14 cellular contexts compared by ENCODE assay signal in genomic region chr6:151380848-151381205, GRCh38. TPM values are rescaled to one million over a fixed set of nuclear protein-coding genes. Genes with fewer than 3 reads are reported as not detected.
DNase-seq lines count a peak whose midpoint lies in the region; ATAC-seq and TF ChIP-seq lines count a peak whose summit lies in the region.
"Had no signal": no experiment of that assay in that cellular context is flagged by ENCODE, and none has a peak within 500 bp of the region (broad histone marks: within the 10 kb centered on the region; RNA-seq: fewer than 3 reads in every experiment).

No MANE protein-coding gene starts in this region.

- H3K9me3 Mint-ChIP-seq in neural progenitor cell: peaks cover 6% of the 10 kb centered on the region

- H3K79me2 ChIP-seq in osteoblast (ENCODE audit: insufficient read depth, low read length) (peaks cover 83% of the 10 kb centered on the region), neural progenitor cell (ENCODE audit: low read depth) (peaks cover 94% of the 10 kb centered on the region)

- TF ChIP-seq POLR2A in GM18505 (IDR thresholded peaks at IDR 0.05; ENCODE audit: borderline replicate concordance, extremely low read depth, insufficient read depth, insufficient read length): no peak

- H2AK5ac ChIP-seq in neuronal stem cell (ENCODE audit: low read depth, low read length): no peak overlapping the region

- no peak overlapping the region for H2BK5ac ChIP-seq in neuronal stem cell (ENCODE audit: low read length)

- H3K4me1 Mint-ChIP-seq in neural progenitor cell: peaks cover 19% of the 10 kb centered on the region

- H3K36me3 Mint-ChIP-seq in neural progenitor cell: peaks cover 17% of the 10 kb centered on the region

- H3K4me2 ChIP-seq in osteoblast (ENCODE audit: insufficient read depth, low read length) (peak overlapping the region; percentile 81), neural progenitor cell (no peak overlapping the region), neuronal stem cell (ENCODE audit: insufficient read depth, low read length, poor library complexity, severe bottlenecking) (no peak overlapping the region)

- H4K20me1 ChIP-seq in osteoblast (ENCODE audit: insufficient read depth, low read length) (no peaks in the 10 kb centered on the region), neural progenitor cell (ENCODE audit: low read depth) (no peaks in the 10 kb centered on the region)

- peak overlapping the region; percentile 73 for H3K27ac ChIP-seq in osteoblast (ENCODE audit: low read depth, low read length)
- H3K27ac ChIP-seq in neural progenitor cell: no peak overlapping the region
- no peak overlapping the region for H3K27ac ChIP-seq in neuronal stem cell (replicated peaks; ENCODE audit: low read length)
- H3K27ac ChIP-seq: parathyroid adenoma had no signal

- H3K9ac ChIP-seq in adipocyte (ENCODE audit: low read length): peak overlapping the region; percentile 54
- H3K9ac ChIP-seq in neural progenitor cell: no peak overlapping the region
- H3K9ac ChIP-seq in neuronal stem cell (ENCODE audit: low read depth, low read length, poor library complexity): no peak overlapping the region
- H3K9ac ChIP-seq: parathyroid adenoma had no signal

- no peak overlapping the region for H3K4me3 Mint-ChIP-seq in neural progenitor cell

- H4K91ac ChIP-seq in neuronal stem cell (ENCODE audit: low read depth, low read length, poor library complexity): no peak overlapping the region

- no peak overlapping the region for H3K4ac ChIP-seq in neuronal stem cell (ENCODE audit: low read length)

- H3K27me3 ChIP-seq in adipocyte (replicated peaks; ENCODE audit: control insufficient read depth, insufficient read depth, low read length) (no peaks in the 10 kb centered on the region), osteoblast (ENCODE audit: insufficient read depth, low read length) (no peaks in the 10 kb centered on the region), neural progenitor cell (no peaks in the 10 kb centered on the region), neuronal stem cell (ENCODE audit: control insufficient read depth in 3 of 3, insufficient read depth in 3 of 3, low read depth in 1 of 3, low read length in 3 of 3) (no peaks in the 10 kb centered on the region)
- H3K27me3 ChIP-seq: heart left ventricle had no signal

- no peak overlapping the region for H3K14ac ChIP-seq in neuronal stem cell (ENCODE audit: low read length)

- no peak overlapping the region for H4K8ac ChIP-seq in neuronal stem cell (ENCODE audit: low read depth, low read length)

- peak; percentile 5 for ATAC-seq in GM18505 (IDR thresholded peaks at IDR 0.05; ENCODE audit: unreplicated experiment)
- ATAC-seq in HG03045 (IDR thresholded peaks at IDR 0.05; ENCODE audit: unreplicated experiment): peak; percentile 1
- ATAC-seq in GM21786 (IDR thresholded peaks at IDR 0.05; ENCODE audit: unreplicated experiment): no peak

- H2BK12ac ChIP-seq in neuronal stem cell (ENCODE audit: low read length): no peak overlapping the region

- no peaks in the 10 kb centered on the region for H3K27me3 Mint-ChIP-seq in neural progenitor cell (ENCODE audit: insufficient read depth, low read depth)

- H3K79me1 ChIP-seq in neuronal stem cell (ENCODE audit: low read depth, low read length): no peaks in the 10 kb centered on the region

- H3K4me3 ChIP-seq in adipocyte (ENCODE audit: low read length) (peak overlapping the region; percentile 62), osteoblast (ENCODE audit: insufficient read depth, low read length) (peak overlapping the region; percentile 61), neural progenitor cell (no peak overlapping the region), neuronal stem cell (ENCODE audit: low read length in 2 of 2) (no peak overlapping the region)

- H3K18ac ChIP-seq in neuronal stem cell (ENCODE audit: low read length): no peak overlapping the region

- H2AFZ ChIP-seq in osteoblast (ENCODE audit: low read length): peak overlapping the region; percentile 90
- H2AFZ ChIP-seq in neural progenitor cell (replicated peaks): no peak overlapping the region
- H2AFZ ChIP-seq in neuronal stem cell (ENCODE audit: low read length): no peak overlapping the region
- H2AFZ ChIP-seq: parathyroid adenoma had no signal

- no peak overlapping the region for H2BK120ac ChIP-seq in neuronal stem cell (ENCODE audit: low read depth, low read length)

- TF ChIP-seq CTCF in osteoblast (IDR thresholded peaks at IDR 0.05; ENCODE audit: extremely low read depth, low read depth, low read length) (no peak), neural progenitor cell (IDR thresholded peaks at IDR 0.05) (no peak)

- H3K27ac Mint-ChIP-seq in neural progenitor cell: no peak overlapping the region

- no peaks in the 10 kb centered on the region for H3K9me3 ChIP-seq in adipocyte (ENCODE audit: control insufficient read depth, low read length)
- no peaks in the 10 kb centered on the region for H3K9me3 ChIP-seq in osteoblast (ENCODE audit: low read depth, low read length)
- no peaks in the 10 kb centered on the region for H3K9me3 ChIP-seq in neural progenitor cell (ENCODE audit: low read depth)
- H3K9me3 ChIP-seq in neuronal stem cell (replicated peaks in 1 of 2; ENCODE audit: control insufficient read depth in 2 of 2, insufficient read depth in 1 of 2, low read depth in 1 of 2, low read length in 2 of 2): peaks cover 0 to 6% of the 10 kb centered on the region in 2 donors
- H3K9me3 ChIP-seq: heart left ventricle had no signal

- H2BK15ac ChIP-seq in neuronal stem cell (ENCODE audit: low read length): no peak overlapping the region

- DNase-seq in adipocyte (ENCODE audit: low read depth): no peak
- DNase-seq in osteoblast (ENCODE audit: insufficient read length, low spot score, missing footprints): no peak
- no peak for DNase-seq in DMS53 treated with DMSO at 0.1 percent for 48 hours (lab: John Stamatoyannopoulos, UW; ENCODE audit: unreplicated experiment)
- DNase-seq in neural progenitor cell (ENCODE audit: low spot score): no peak
- no peak for DNase-seq in neuronal stem cell (ENCODE audit: low spot score)
- DNase-seq: activated CD8-positive, alpha-beta memory T cell treated with anti-CD3 and anti-CD28 coated beads, Interleukin-2, amount 50 U/mL, for 48 hours; cortex of kidney; heart left ventricle; IMR-90; NCI-H226 had no signal

- no peak overlapping the region for H3K23ac ChIP-seq in neuronal stem cell (ENCODE audit: low read depth, low read length, poor library complexity)

- H3F3A ChIP-seq in neural progenitor cell (ENCODE audit: low read depth): peaks cover 7% of the 10 kb centered on the region

- peaks cover 12% of the 10 kb centered on the region for H3K4me1 ChIP-seq in adipocyte (ENCODE audit: control insufficient read depth, insufficient read depth, low read length)
- H3K4me1 ChIP-seq in osteoblast (ENCODE audit: insufficient read depth, low read length): peaks cover 20% of the 10 kb centered on the region
- no peaks in the 10 kb centered on the region for H3K4me1 ChIP-seq in neural progenitor cell
- H3K4me1 ChIP-seq in neuronal stem cell (ENCODE audit: control insufficient read depth in 2 of 2, insufficient read depth in 1 of 2, low read depth in 1 of 2, low read length in 2 of 2): peaks cover 0 to under 1% of the 10 kb centered on the region in 2 donors

- H3K36me3 ChIP-seq in adipocyte (ENCODE audit: control insufficient read depth, insufficient read depth, low read length, severe bottlenecking): no peaks in the 10 kb centered on the region
- peaks cover 5% of the 10 kb centered on the region for H3K36me3 ChIP-seq in osteoblast (ENCODE audit: insufficient read depth, low read length)
- H3K36me3 ChIP-seq in neural progenitor cell: no peaks in the 10 kb centered on the region
- H3K36me3 ChIP-seq in neuronal stem cell (replicated peaks in 1 of 2; ENCODE audit: control insufficient read depth in 2 of 2, insufficient read depth in 2 of 2, low read length in 2 of 2): peaks cover 0 to 12% of the 10 kb centered on the region in 2 donors

- no CpG with 5 or more reads among the region's 1 CpG for WGBS in neuronal stem cell (ENCODE audit: extremely low coverage in 2 of 2, insufficient read length in 2 of 2, insufficient replicate concordance in 1 of 2), 2 donors

RNA-seq across cellular contexts. Expression of gene ZBTB2, which starts 10.5 kb away (rescaled TPM):
- total RNA-seq in osteoblast: 7.1 and 8.7 TPM in 2 replicates
- total RNA-seq in neural progenitor cell (ENCODE audit: low replicate concordance): 8.4 and 11.6 TPM in 2 replicates
- 8.2 TPM for polyA plus RNA-seq in neuronal stem cell (2013, experiment 1 of 2)
- 7.9 TPM for polyA plus RNA-seq in neuronal stem cell (2013, experiment 2 of 2)

Comparison
In these comparisons a context has a peak if more than half of its experiments do, and no peak if none do; other contexts are left out.
1. H3K4me3 ChIP-seq: peak in adipocyte (single experiment) and osteoblast (single experiment); none in neural progenitor cell (single experiment) and neuronal stem cell (0 of 2).